Comparison of ENCODE assay signal across 14 cellular contexts in the genomic region with DNA sequence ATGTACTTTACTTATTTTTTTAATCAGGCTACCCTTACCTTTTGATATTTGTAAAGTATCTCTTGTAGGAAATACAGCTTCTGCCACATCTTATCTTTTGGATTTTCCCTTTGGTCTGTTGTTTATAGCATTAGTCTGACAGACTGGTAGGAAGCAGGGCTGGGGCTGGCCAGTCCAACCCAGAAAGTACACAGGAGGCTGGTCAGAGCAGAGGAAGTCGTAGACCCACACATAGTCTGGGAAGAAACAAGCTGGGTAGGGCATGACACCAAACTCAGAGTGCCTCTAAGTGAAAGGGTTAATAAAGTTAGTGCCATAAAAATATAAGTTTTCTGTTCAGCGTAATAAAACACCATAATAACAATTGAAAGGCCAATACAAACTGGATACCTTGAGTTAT.
"Had no signal": no experiment of that assay in that cellular context is flagged by ENCODE, and none has a peak within 500 bp of the region (broad histone marks: within the 10 kb centered on the region; RNA-seq: fewer than 3 reads in every experiment).

No MANE protein-coding gene starts in this region.

- H3K4me1 ChIP-seq: esophagus muscularis mucosa, parathyroid adenoma, SJCRH30, uterus had no signal

- H3K4me3 ChIP-seq: esophagus muscularis mucosa, SJCRH30, suprapubic skin, uterus had no signal

- ATAC-seq: stimulated activated memory B cell treated with anti-CD40 and anti-IgM and Interleukin-4, amounts not matched to agents 10 μg/mL and 1 μg/mL and 100 μg/mL, for 72 hours; T-helper 17 cell had no signal

- H3K4me1 Mint-ChIP-seq: stimulated activated memory B cell treated with anti-CD40 and anti-IgM and Interleukin-4, amounts not matched to agents 10 μg/mL and 1 μg/mL and 100 μg/mL, for 72 hours had no signal

- H3K9me3 ChIP-seq: esophagus muscularis mucosa, SJCRH30, suprapubic skin, uterus had no signal

- H3K27me3 Mint-ChIP-seq: naive B cell; stimulated activated memory B cell treated with anti-CD40 and anti-IgM and Interleukin-4, amounts not matched to agents 10 μg/mL and 1 μg/mL and 100 μg/mL, for 72 hours; T-helper 17 cell had no signal

- H3K9me3 Mint-ChIP-seq: activated naive CD4-positive, alpha-beta T cell treated with anti-CD3 and anti-CD28 coated beads for 36 hours; stimulated activated memory B cell treated with anti-CD40 and anti-IgM and Interleukin-4, amounts not matched to agents 10 μg/mL and 1 μg/mL and 100 μg/mL, for 72 hours had no signal

- H3K4me3 Mint-ChIP-seq: activated naive CD4-positive, alpha-beta T cell treated with anti-CD3 and anti-CD28 coated beads for 36 hours; naive B cell; stimulated activated memory B cell treated with anti-CD40 and anti-IgM and Interleukin-4, amounts not matched to agents 10 μg/mL and 1 μg/mL and 100 μg/mL, for 72 hours; T-helper 17 cell had no signal

- H3K27ac Mint-ChIP-seq: activated naive CD4-positive, alpha-beta T cell treated with anti-CD3 and anti-CD28 coated beads for 36 hours; stimulated activated memory B cell treated with anti-CD40 and anti-IgM and Interleukin-4, amounts not matched to agents 10 μg/mL and 1 μg/mL and 100 μg/mL, for 72 hours; T-helper 17 cell had no signal

- H3K79me2 ChIP-seq: parathyroid adenoma had no signal

- H2AFZ ChIP-seq: parathyroid adenoma had no signal

- H3K27ac ChIP-seq: esophagus muscularis mucosa, parathyroid adenoma, SJCRH30, suprapubic skin, uterus, WERI-Rb-1 had no signal

- H3K27me3 ChIP-seq: esophagus muscularis mucosa, SJCRH30, suprapubic skin, uterus had no signal

- H3K36me3 ChIP-seq: uterus had no signal

- DNase-seq: activated CD4-positive, alpha-beta T cell treated with anti-CD3 and anti-CD28 coated beads, Interleukin-2, amount 50 U/mL, for 48 hours; activated naive CD4-positive, alpha-beta T cell treated with anti-CD3 and anti-CD28 coated beads for 36 hours; hypothalamus; kidney; midbrain; naive B cell; SJCRH30; T-helper 17 cell; uterus; WERI-Rb-1 had no signal
